ENCODE assay signal across 8 cellular contexts in genomic region chr20:23061713-23062561, GRCh38. TPM values are rescaled to one million over a fixed set of nuclear protein-coding genes. Genes with fewer than 3 reads are reported as not detected.
DNase-seq lines count a peak whose midpoint lies in the region; ATAC-seq and TF ChIP-seq lines count a peak whose summit lies in the region.

No MANE protein-coding gene starts in this region.

- in situ Hi-C loops in SK-MEL-5 (cut with HindIII; ENCODE audit: low pct_unique_long_range_greater_than_20kb, low sequenced_read_pairs): no loop called here

- peak in 3 of 4 experiments; percentile 6 to 53 (median 47) for TF ChIP-seq CTCF in gastroesophageal sphincter (IDR thresholded peaks at IDR 0.05)

- no peaks in the 10 kb centered on the region for H3K9me3 ChIP-seq in gastroesophageal sphincter

- WGBS in gastroesophageal sphincter (ENCODE audit: low coverage in 1 of 2), 2 donors: 4 to 10% methylated on average over 4 to 8 of the region's 8 CpGs

- ATAC-seq in gastroesophageal sphincter (peak; percentile 83), GM21737 (IDR thresholded peaks at IDR 0.05; ENCODE audit: unreplicated experiment) (no peak)

- TF ChIP-seq EP300 in gastroesophageal sphincter (IDR thresholded peaks at IDR 0.05): no peak

- H3K4me3 ChIP-seq in gastroesophageal sphincter (no peak overlapping the region), skin epidermis (no peak overlapping the region)

- H3K27ac ChIP-seq in gastroesophageal sphincter (peak overlapping the region; percentile 12 to 76 (median 65)), skin epidermis (peak overlapping the region in 18 of 21 experiments; percentile 16 to 76 (median 50))

- H3K27me3 ChIP-seq in gastroesophageal sphincter: peaks cover 7% of the 10 kb centered on the region

- TF ChIP-seq POLR2A in gastroesophageal sphincter (IDR thresholded peaks at IDR 0.05): no peak

- H3K4me1 ChIP-seq in gastroesophageal sphincter: peaks cover 0 to 37% (median 26%) of the 10 kb centered on the region in 3 donors

- DNase-seq in HS-5 (ENCODE audit: low read depth) (peak; percentile 50), SK-MEL-5 (ENCODE audit: low read depth, low spot score) (peak; percentile 43)
- no peak for DNase-seq in activated naive CD4-positive, alpha-beta T cell (lab: John Stamatoyannopoulos, UW)
- no peak for DNase-seq in activated CD4-positive, CD25-positive, alpha-beta regulatory T cell treated with anti-CD3 and anti-CD28 coated beads, Interleukin-2, amount 50 U/mL, for 72 hours
- DNase-seq in stimulated activated CD4-positive, alpha-beta T cell treated with anti-CD3 and anti-CD28 coated beads, Interleukin-12 subunit alpha, Interleukin-12 subunit beta, amount 100 ng/mL, for 4 hours: no peak

- H3K36me3 ChIP-seq in gastroesophageal sphincter: no peaks in the 10 kb centered on the region

RNA-seq across cellular contexts. Expression of gene THBD, which starts 12.5 kb away (rescaled TPM):
- not detected in 2 replicates for total RNA-seq in SK-MEL-5 (2014; rRNA removed; shearing (Covaris generic))
- 0.01 and 0.02 TPM in 2 replicates for polyA plus RNA-seq in SK-MEL-5 (2015; cell fraction: cytosol; rRNA removed)
- 0.12 TPM in 1 of 2 replicates, not detected in the other for polyA plus RNA-seq in SK-MEL-5 (2015; cell fraction: nucleus; rRNA removed)
- 10 to 100 TPM; 12.0 to 77.4 (median 39.5) TPM for total RNA-seq in gastroesophageal sphincter

RNA-seq across cellular contexts. Expression of gene CD93, which starts 24.2 kb away (rescaled TPM):
- not detected in 2 replicates for total RNA-seq in SK-MEL-5 (2014; rRNA removed; shearing (Covaris generic))
- not detected in 2 replicates for polyA plus RNA-seq in SK-MEL-5 (2015; cell fraction: cytosol; rRNA removed)
- not detected in 2 replicates for polyA plus RNA-seq in SK-MEL-5 (2015; cell fraction: nucleus; rRNA removed)
- total RNA-seq in gastroesophageal sphincter: 10 to 100 TPM; 20.4 to 75.4 (median 47.2) TPM

RNA-seq across cellular contexts. Expression of gene SSTR4, which starts 26.8 kb away (rescaled TPM):
- total RNA-seq in SK-MEL-5 (2014; rRNA removed; shearing (Covaris generic)): not detected in 2 replicates
- polyA plus RNA-seq in SK-MEL-5 (2015; cell fraction: cytosol; rRNA removed): not detected in 2 replicates
- polyA plus RNA-seq in SK-MEL-5 (2015; cell fraction: nucleus; rRNA removed): not detected in 2 replicates
- under 1 TPM in 1 of 4 donors, not detected in 3; 0.58 TPM for total RNA-seq in gastroesophageal sphincter

Comparison
In these comparisons a context has a peak if more than half of its experiments do, and no peak if none do; other contexts are left out.
1. DNase-seq: peak in HS-5 (single experiment) and SK-MEL-5 (single experiment); none in activated naive CD4-positive, alpha-beta T cell (0 of 4), activated CD4-positive, CD25-positive, alpha-beta regulatory T cell treated with anti-CD3 and anti-CD28 coated beads, Interleukin-2, amount 50 U/mL, for 72 hours (single experiment) and stimulated activated CD4-positive, alpha-beta T cell treated with anti-CD3 and anti-CD28 coated beads, Interleukin-12 subunit alpha, Interleukin-12 subunit beta, amount 100 ng/mL, for 4 hours (single experiment).
2. RNA of gene THBD, which starts 12.5 kb away (total RNA-seq): 12.0 to 77.4 TPM in gastroesophageal sphincter; not detected in SK-MEL-5; every median in the first group is over 10 times any median in the second.
3. RNA of gene CD93, which starts 24.2 kb away (total RNA-seq): 20.4 to 75.4 TPM in gastroesophageal sphincter; not detected in SK-MEL-5; every median in the first group is over 10 times any median in the second.